Comparison of ENCODE assay signal across 12 cellular contexts in the genomic region with DNA sequence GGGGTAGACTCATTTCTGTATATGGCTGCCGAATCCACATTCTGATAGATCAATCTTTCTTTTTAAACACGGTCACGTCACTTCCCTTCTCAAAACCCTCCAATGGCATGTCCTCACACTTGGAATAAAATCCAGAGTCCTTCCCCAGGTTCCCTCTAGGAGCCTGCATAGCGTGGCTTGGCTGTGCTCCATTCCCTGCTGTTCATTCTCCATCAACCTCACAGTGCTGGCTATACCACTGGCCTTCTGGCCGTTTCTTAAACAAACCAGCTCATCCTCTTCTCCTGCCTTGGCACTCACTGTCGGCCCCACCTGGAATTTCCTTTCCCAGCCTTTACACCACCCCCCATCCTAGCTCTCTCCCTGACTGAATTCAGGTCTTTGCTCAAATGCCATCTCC.
DNase-seq lines count a peak whose midpoint lies in the region; ATAC-seq, FAIRE-seq and TF ChIP-seq lines count a peak whose summit lies in the region.
"Had no signal": no experiment of that assay in that cellular context is flagged by ENCODE, and none has a peak within 500 bp of the region (broad histone marks: within the 10 kb centered on the region; RNA-seq: fewer than 3 reads in every experiment).

No MANE protein-coding gene starts in this region.

- H3K27me3 ChIP-seq in PC-9 (ENCODE audit: insufficient read depth, low read depth) (no peaks in the 10 kb centered on the region), spleen (replicated peaks in 1 of 7) (no peaks in the 10 kb centered on the region)
- H3K27me3 ChIP-seq: right lobe of liver had no signal

- H3K4me2 ChIP-seq in PC-9: peak overlapping the region; percentile 23; the same call in 1 of the 2 replicates

- H3K9me2 ChIP-seq in PC-9 (ENCODE audit: insufficient read depth): no peaks in the 10 kb centered on the region

- peak overlapping the region; percentile 11 for H3K27ac Mint-ChIP-seq in T-helper 2 cell treated with Interferon-gamma antibody and Interleukin-4, amounts not matched to agents 5 μg/mL and 100 μg/mL, for 36 hours

- no peak overlapping the region for H3K4me3 Mint-ChIP-seq in T-helper 2 cell treated with Interferon-gamma antibody and Interleukin-4, amounts not matched to agents 5 μg/mL and 100 μg/mL, for 36 hours

- peaks cover 43% of the 10 kb centered on the region for H3K4me1 ChIP-seq in PC-9 (replicated peaks; ENCODE audit: insufficient read depth)
- H3K4me1 ChIP-seq in spleen: peaks cover 11 to 100% (median 70%) of the 10 kb centered on the region in 6 donors

- no peak for DNase-seq in T-helper 2 cell treated with Interferon-gamma antibody and Interleukin-4, amounts not matched to agents 5 μg/mL and 100 μg/mL, for 36 hours (ENCODE audit: low spot score)
- DNase-seq in T-helper 2 cell (no peak), PC-9 (peak in 1 of 2 experiments; percentile 34), epithelial cell of esophagus (ENCODE audit: low read depth) (peak; percentile 18), spleen (no peak), frontal cortex (ENCODE audit: low spot score in 2 of 2) (no peak), HUDEP-2 (lab: John Stamatoyannopoulos, UW; ENCODE audit: unreplicated experiment in 76 of 76) (no peak)
- DNase-seq: DND-41, hypothalamus, right lobe of liver had no signal

- POLR2A ChIA-PET in PC-9 (lab: Charles Lee; ENCODE audit: unreplicated experiment): interaction anchor here (0.6 kb wide), 2 partner anchors 10 to 479 kb away, joined by 3 to 4 read pairs; no protein-coding TSS in a partner anchor

- no peaks in the 10 kb centered on the region for H3K36me3 Mint-ChIP-seq in T-helper 2 cell treated with Interferon-gamma antibody and Interleukin-4, amounts not matched to agents 5 μg/mL and 100 μg/mL, for 36 hours (ENCODE audit: low read depth)

- H3K9me3 Mint-ChIP-seq in T-helper 2 cell treated with Interferon-gamma antibody and Interleukin-4, amounts not matched to agents 5 μg/mL and 100 μg/mL, for 36 hours: no peaks in the 10 kb centered on the region

- H3F3A ChIP-seq in PC-9 (ENCODE audit: insufficient read depth, low read depth): peaks cover 55% of the 10 kb centered on the region

- intact Hi-C loops in PC-9 (cut with micrococcal nuclease; ENCODE audit: unreplicated experiment): no loop called here
- intact Hi-C loops in spleen (cut with DNase I; ENCODE audit: low total_unique reads): no loop called here

- no peaks in the 10 kb centered on the region for H4K20me1 ChIP-seq in PC-9 (ENCODE audit: insufficient read depth)

- no peak overlapping the region for H2AFZ ChIP-seq in PC-9

- TF ChIP-seq CTCF in PC-9 (conservative IDR thresholded peaks at IDR 0.05) (no peak), epithelial cell of esophagus (IDR thresholded peaks at IDR 0.05; ENCODE audit: insufficient read depth, low read depth, low read length, missing control alignments) (no peak), spleen (IDR thresholded peaks at IDR 0.05 in 8 of 11, conservative IDR thresholded peaks at IDR 0.05 in 3 of 11) (no peak)

- no peak for TF ChIP-seq POLR2A in spleen (IDR thresholded peaks at IDR 0.05)

- H3K4me1 Mint-ChIP-seq in T-helper 2 cell treated with Interferon-gamma antibody and Interleukin-4, amounts not matched to agents 5 μg/mL and 100 μg/mL, for 36 hours (ENCODE audit: low read depth): peaks cover 35% of the 10 kb centered on the region

- peaks cover 97% of the 10 kb centered on the region for H3K79me2 ChIP-seq in PC-9 (ENCODE audit: low read depth)

- no TSS peak for BruUV-seq in PC-9 (replicated peaks; lab: Mats Ljungman, UMichigan)

- no peak overlapping the region for H3K4me3 ChIP-seq in PC-9
- H3K4me3 ChIP-seq in epithelial cell of esophagus (ENCODE audit: low read length): no peak overlapping the region
- no peak overlapping the region for H3K4me3 ChIP-seq in spleen
- H3K4me3 ChIP-seq: right lobe of liver, thoracic aorta had no signal

- no peaks in the 10 kb centered on the region for H3K27me3 Mint-ChIP-seq in T-helper 2 cell treated with Interferon-gamma antibody and Interleukin-4, amounts not matched to agents 5 μg/mL and 100 μg/mL, for 36 hours (ENCODE audit: low read depth)

- FAIRE-seq in frontal cortex (lab: Jason Lieb, UNC): no peak

- ATAC-seq in GM21723 (IDR thresholded peaks at IDR 0.05; ENCODE audit: unreplicated experiment): no peak

- H3K9me3 ChIP-seq in PC-9 (ENCODE audit: insufficient read depth, low read depth) (no peaks in the 10 kb centered on the region), spleen (no peaks in the 10 kb centered on the region)
- H3K9me3 ChIP-seq: right lobe of liver, thoracic aorta had no signal

- WGBS in spleen, 5 donors: 84 to 89% (median 87%) methylated on average over 6 of the region's 6 CpGs

- H3K27ac ChIP-seq in PC-9 (peak overlapping the region; percentile 40), spleen (peak overlapping the region in 6 of 8 donors; percentile 78 to 94 (median 89))
- H3K27ac ChIP-seq: thoracic aorta had no signal

- CTCF ChIA-PET in PC-9 (lab: Charles Lee): interaction anchor here (0.6 kb wide), 1 partner anchor 480 kb away, joined by 5 read pairs; no protein-coding TSS in a partner anchor

- H3K36me3 ChIP-seq in PC-9 (ENCODE audit: low read depth): peaks cover 4% of the 10 kb centered on the region; the same call in 1 of the 2 replicates
- peaks cover 0 to 13% (median 0%) of the 10 kb centered on the region in 6 donors for H3K36me3 ChIP-seq in spleen
- H3K36me3 ChIP-seq: right lobe of liver, thoracic aorta had no signal
